ENCODE assay signal across 1 cellular context in genomic region chr14:35766036-35766699, GRCh38.
TF ChIP-seq lines count a peak whose summit lies in the region.

No MANE protein-coding gene starts in this region.

TF ChIP-seq in K562, 482 proteins besides CTCF, POLR2A, EP300 and RAD21 (continued from another document):
- TF ChIP-seq NFE2L1 (tag; IDR thresholded peaks at IDR 0.05; ENCODE audit: borderline replicate concordance, low read depth) (no peak), ZNF143 (CRISPR knock-in tag; IDR thresholded peaks at IDR 0.05) (no peak), KLF16 (IDR thresholded peaks at IDR 0.05) (0 out of 2 replicates have a peak, but pooled peaks have one; percentile 14), ESRRB (CRISPR knock-in tag; IDR thresholded peaks at IDR 0.05; ENCODE audit: borderline replicate concordance) (no peak), HMGN3 (IDR thresholded peaks at IDR 0.05; ENCODE audit: borderline replicate concordance, extremely low read depth, insufficient read length, low read depth, low read length) (no peak), SOX6 (IDR thresholded peaks at IDR 0.05) (peak; percentile 40; the same call in 1 of the 2 replicates), BACH1 (tag; IDR thresholded peaks at IDR 0.05) (no peak), RBM15 (IDR thresholded peaks at IDR 0.05; ENCODE audit: insufficient read depth, low read length) (no peak), ARID1B (IDR thresholded peaks at IDR 0.05) (0 out of 2 replicates have a peak, but pooled peaks have one; percentile 16), ZNF324 (CRISPR knock-in tag; IDR thresholded peaks at IDR 0.05) (no peak), ZBTB17 (CRISPR knock-in tag; IDR thresholded peaks at IDR 0.05) (no peak)
- TF ChIP-seq, protein P1, sequence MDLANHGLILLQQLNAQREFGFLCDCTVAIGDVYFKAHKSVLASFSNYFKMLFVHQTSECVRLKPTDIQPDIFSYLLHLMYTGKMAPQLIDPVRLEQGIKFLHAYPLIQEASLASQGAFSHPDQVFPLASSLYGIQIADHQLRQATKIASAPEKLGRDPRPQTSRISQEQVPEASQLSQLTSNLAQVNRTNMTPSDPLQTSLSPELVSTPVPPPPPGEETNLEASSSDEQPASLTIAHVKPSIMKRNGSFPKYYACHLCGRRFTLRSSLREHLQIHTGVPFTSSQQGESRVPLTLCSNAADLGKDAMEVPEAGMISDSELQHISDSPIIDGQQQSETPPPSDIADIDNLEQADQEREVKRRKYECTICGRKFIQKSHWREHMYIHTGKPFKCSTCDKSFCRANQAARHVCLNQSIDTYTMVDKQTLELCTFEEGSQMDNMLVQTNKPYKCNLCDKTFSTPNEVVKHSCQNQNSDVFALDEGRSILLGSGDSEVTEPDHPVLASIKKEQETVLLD (IDR thresholded peaks at IDR 0.05) = no peak
- TF ChIP-seq, protein P2, sequence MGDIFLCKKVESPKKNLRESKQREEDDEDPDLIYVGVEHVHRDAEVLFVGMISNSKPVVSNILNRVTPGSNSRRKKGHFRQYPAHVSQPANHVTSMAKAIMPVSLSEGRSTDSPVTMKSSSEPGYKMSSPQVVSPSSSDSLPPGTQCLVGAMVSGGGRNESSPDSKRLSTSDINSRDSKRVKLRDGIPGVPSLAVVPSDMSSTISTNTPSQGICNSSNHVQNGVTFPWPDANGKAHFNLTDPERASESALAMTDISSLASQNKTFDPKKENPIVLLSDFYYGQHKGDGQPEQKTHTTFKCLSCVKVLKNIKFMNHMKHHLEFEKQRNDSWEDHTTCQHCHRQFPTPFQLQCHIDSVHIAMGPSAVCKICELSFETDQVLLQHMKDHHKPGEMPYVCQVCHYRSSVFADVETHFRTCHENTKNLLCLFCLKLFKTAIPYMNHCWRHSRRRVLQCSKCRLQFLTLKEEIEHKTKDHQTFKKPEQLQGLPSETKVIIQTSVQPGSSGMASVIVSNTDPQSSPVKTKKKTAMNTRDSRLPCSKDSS (IDR thresholded peaks at IDR 0.05; ENCODE audit: low read depth, partially characterized antibody) = no peak
- TF ChIP-seq, protein P3, sequence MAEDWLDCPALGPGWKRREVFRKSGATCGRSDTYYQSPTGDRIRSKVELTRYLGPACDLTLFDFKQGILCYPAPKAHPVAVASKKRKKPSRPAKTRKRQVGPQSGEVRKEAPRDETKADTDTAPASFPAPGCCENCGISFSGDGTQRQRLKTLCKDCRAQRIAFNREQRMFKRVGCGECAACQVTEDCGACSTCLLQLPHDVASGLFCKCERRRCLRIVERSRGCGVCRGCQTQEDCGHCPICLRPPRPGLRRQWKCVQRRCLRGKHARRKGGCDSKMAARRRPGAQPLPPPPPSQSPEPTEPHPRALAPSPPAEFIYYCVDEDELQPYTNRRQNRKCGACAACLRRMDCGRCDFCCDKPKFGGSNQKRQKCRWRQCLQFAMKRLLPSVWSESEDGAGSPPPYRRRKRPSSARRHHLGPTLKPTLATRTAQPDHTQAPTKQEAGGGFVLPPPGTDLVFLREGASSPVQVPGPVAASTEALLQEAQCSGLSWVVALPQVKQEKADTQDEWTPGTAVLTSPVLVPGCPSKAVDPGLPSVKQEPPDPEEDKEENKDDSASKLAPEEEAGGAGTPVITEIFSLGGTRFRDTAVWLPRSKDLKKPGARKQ (CRISPR knock-in tag; IDR thresholded peaks at IDR 0.05) = no peak
